24 cellular contexts compared by ENCODE assay signal in the genomic region with DNA sequence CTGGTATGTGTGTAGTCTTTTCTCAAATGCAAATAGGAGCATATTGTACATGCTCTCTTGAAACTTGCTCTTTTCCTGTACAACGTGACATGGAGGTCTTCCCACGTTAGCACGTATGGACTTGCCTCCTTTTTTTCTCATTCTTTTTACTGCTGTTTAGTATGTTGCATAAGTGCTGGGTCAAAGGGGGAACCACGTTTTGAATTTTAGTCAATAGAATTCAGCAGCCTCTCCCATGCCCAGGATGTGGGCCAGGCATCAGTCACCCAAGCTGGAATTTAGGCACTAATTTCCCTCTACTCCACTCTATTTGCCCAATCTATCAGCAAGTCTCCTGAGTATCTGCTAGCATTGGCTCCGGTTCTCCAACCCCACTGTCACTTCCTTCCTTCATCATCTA.
"Had no signal": no experiment of that assay in that cellular context is flagged by ENCODE, and none has a peak within 500 bp of the region (broad histone marks: within the 10 kb centered on the region; RNA-seq: fewer than 3 reads in every experiment).

No MANE protein-coding gene starts in this region.

- H3K9me3 Mint-ChIP-seq: activated CD4-positive, alpha-beta T cell treated with anti-CD3 and anti-CD28 coated beads, Interleukin-2, amount 10 ng/mL, durations not matched to agents 24 days and 14 days; activated T-cell treated with anti-CD3 and anti-CD28 coated beads, Interleukin-2, amount 50 U/mL, for 72 hours; nephron progenitor cell had no signal

- H3K4me3 ChIP-seq: ascending aorta, lung, tibial artery had no signal

- FAIRE-seq: kidney, urothelium cell line had no signal

- H3K36me3 ChIP-seq: ascending aorta, tibial artery had no signal

- H3K27ac Mint-ChIP-seq: activated CD8-positive, alpha-beta T cell treated with anti-CD3 and anti-CD28 coated beads, Interleukin-2, amount 10 ng/mL, durations not matched to agents 7 days and 5 days; activated T-cell treated with anti-CD3 and anti-CD28 coated beads, Interleukin-2, amount 50 U/mL, for 72 hours had no signal

- H3K4me3 Mint-ChIP-seq: activated CD4-positive, alpha-beta T cell treated with anti-CD3 and anti-CD28 coated beads, Interleukin-2, amount 10 ng/mL, durations not matched to agents 24 days and 14 days; activated CD8-positive, alpha-beta T cell treated with anti-CD3 and anti-CD28 coated beads, Interleukin-2, amount 10 ng/mL, durations not matched to agents 7 days and 5 days; activated T-cell treated with anti-CD3 and anti-CD28 coated beads, Interleukin-2, amount 50 U/mL, for 72 hours; nephron progenitor cell had no signal

- H3K27me3 ChIP-seq: ascending aorta, tibial artery had no signal

- H3K27ac ChIP-seq: ascending aorta, tibial artery had no signal

- ATAC-seq: activated CD8-positive, alpha-beta T cell treated with anti-CD3 and anti-CD28 coated beads, Interleukin-2, amount 10 ng/mL, durations not matched to agents 7 days and 5 days; activated T-cell treated with anti-CD3 and anti-CD28 coated beads, Interleukin-2, amount 50 U/mL, for 72 hours; left lobe of liver; stimulated activated naive CD8-positive, alpha-beta T cell treated with anti-CD3 and anti-CD28 coated beads, Interleukin-15, Interleukin-2, amounts not matched to agents 100 U/mL and 50 U/mL, for 24 hours had no signal

- H3K9me3 ChIP-seq: ascending aorta, tibial artery had no signal

- DNase-seq: activated CD4-positive, alpha-beta T cell treated with anti-CD3 and anti-CD28 coated beads, Interleukin-2, amount 10 ng/mL, durations not matched to agents 24 days and 14 days; activated CD4-positive, CD25-positive, alpha-beta regulatory T cell; activated CD8-positive, alpha-beta memory T cell treated with anti-CD3 and anti-CD28 coated beads, Interleukin-2, amount 50 U/mL, for 4 hours; activated CD8-positive, alpha-beta T cell treated with anti-CD3 and anti-CD28 coated beads, Interleukin-2, amount 10 ng/mL, durations not matched to agents 7 days and 5 days; activated effector memory CD4-positive, alpha-beta T cell treated with anti-CD3 and anti-CD28 coated beads, Interleukin-2, amount 50 U/mL, for 16 hours; activated naive CD4-positive, alpha-beta T cell treated with anti-CD3 and anti-CD28 coated beads, Interleukin-2, amount 50 U/mL, for 16 hours; activated T-cell treated with anti-CD3 and anti-CD28 coated beads, Interleukin-2, amount 50 U/mL, for 72 hours; cerebellar nuclear complex; dermis blood vessel endothelial cell; effector memory CD4-positive, alpha-beta T cell; foreskin melanocyte; hypothalamus; kidney; nephron progenitor cell; stimulated activated CD4-positive, alpha-beta T cell treated with anti-CD3 and anti-CD28 coated beads, Interleukin-12 subunit alpha, Interleukin-12 subunit beta, amount 100 ng/mL, for 4 hours; stimulated activated CD4-positive, alpha-beta T cell treated with anti-CD3 and anti-CD28 coated beads, Interleukin-2, amount 100 ng/mL, for 24 hours; stimulated activated naive CD8-positive, alpha-beta T cell treated with anti-CD3 and anti-CD28 coated beads, Interleukin-15, Interleukin-2, amounts not matched to agents 100 U/mL and 50 U/mL, for 24 hours; substantia nigra; T1000; tibial artery had no signal
